ENCODE assay signal across 17 cellular contexts in genomic region chr17:67636841-67637240, GRCh38.
DNase-seq lines count a peak whose midpoint lies in the region; ATAC-seq and TF ChIP-seq lines count a peak whose summit lies in the region.
"Had no signal": no experiment of that assay in that cellular context is flagged by ENCODE, and none has a peak within 500 bp of the region (broad histone marks: within the 10 kb centered on the region; RNA-seq: fewer than 3 reads in every experiment).

No MANE protein-coding gene starts in this region.

- no peak for ATAC-seq in HG02885 (IDR thresholded peaks at IDR 0.05; ENCODE audit: poor library complexity, unreplicated experiment)
- ATAC-seq in GM18907 (IDR thresholded peaks at IDR 0.05; ENCODE audit: unreplicated experiment), result no peak
- no peak for ATAC-seq in stimulated activated naive B cell treated with anti-CD40 and anti-IgM and Interleukin-4, amounts not matched to agents 10 μg/mL and 1 μg/mL and 100 μg/mL, for 72 hours (replicated peaks)
- ATAC-seq: activated CD4-positive, CD25-positive, alpha-beta regulatory T cell treated with anti-CD3 and anti-CD28 coated beads, Interleukin-2, amount 50 U/mL, for 24 hours; naive thymus-derived CD8-positive, alpha-beta T cell had no signal

- H3K4me1 Mint-ChIP-seq in stimulated activated naive B cell treated with anti-CD40 and anti-IgM and Interleukin-4, amounts not matched to agents 10 μg/mL and 1 μg/mL and 100 μg/mL, for 72 hours, result no peaks in the 10 kb centered on the region
- H3K4me1 Mint-ChIP-seq: activated naive CD4-positive, alpha-beta T cell treated with anti-CD3 and anti-CD28 coated beads, Interleukin-2, amount 10 ng/mL, durations not matched to agents 7 days and 5 days had no signal

- peaks cover 13 to 18% of the 10 kb centered on the region in 2 donors for H3K36me3 Mint-ChIP-seq in stimulated activated naive B cell treated with anti-CD40 and anti-IgM and Interleukin-4, amounts not matched to agents 10 μg/mL and 1 μg/mL and 100 μg/mL, for 72 hours

- TF ChIP-seq CTCF in choroid plexus epithelial cell (conservative IDR thresholded peaks at IDR 0.05; ENCODE audit: low read depth, low read length), result no peak

- H3K9me3 Mint-ChIP-seq in stimulated activated naive B cell treated with anti-CD40 and anti-IgM and Interleukin-4, amounts not matched to agents 10 μg/mL and 1 μg/mL and 100 μg/mL, for 72 hours, result no peaks in the 10 kb centered on the region
- H3K9me3 Mint-ChIP-seq: activated naive CD4-positive, alpha-beta T cell treated with anti-CD3 and anti-CD28 coated beads, Interleukin-2, amount 10 ng/mL, durations not matched to agents 7 days and 5 days; central memory CD8-positive, alpha-beta T cell; naive thymus-derived CD8-positive, alpha-beta T cell had no signal

- no peak overlapping the region for H3K4me3 ChIP-seq in choroid plexus epithelial cell (ENCODE audit: low read depth, low read length)
- H3K4me3 ChIP-seq: right atrium auricular region had no signal

- DNase-seq in AG08395 (ENCODE audit: low spot score), result peak; percentile 26
- DNase-seq in M059J (ENCODE audit: low read depth), result peak; percentile 20
- DNase-seq in choroid plexus epithelial cell (ENCODE audit: low read depth), result peak; percentile 47
- peak; percentile 68 for DNase-seq in left kidney (ENCODE audit: low read depth, low spot score)
- no peak for DNase-seq in DMS153 (lab: John Stamatoyannopoulos, UW)
- DNase-seq in stimulated activated naive B cell treated with anti-CD40 and anti-IgM and Interleukin-4, amounts not matched to agents 10 μg/mL and 1 μg/mL and 100 μg/mL, for 72 hours, result no peak
- DNase-seq: activated naive CD4-positive, alpha-beta T cell treated with anti-CD3 and anti-CD28 coated beads, Interleukin-2, amount 10 ng/mL, durations not matched to agents 7 days and 5 days; GDM1; naive thymus-derived CD8-positive, alpha-beta T cell; NCI-H2029; NCI-H748 treated with DMSO at 0.1 percent for 48 hours; T-helper 1 cell had no signal

- no peaks in the 10 kb centered on the region for H3K27me3 Mint-ChIP-seq in stimulated activated naive B cell treated with anti-CD40 and anti-IgM and Interleukin-4, amounts not matched to agents 10 μg/mL and 1 μg/mL and 100 μg/mL, for 72 hours
- H3K27me3 Mint-ChIP-seq: activated naive CD4-positive, alpha-beta T cell treated with anti-CD3 and anti-CD28 coated beads, Interleukin-2, amount 10 ng/mL, durations not matched to agents 7 days and 5 days; central memory CD8-positive, alpha-beta T cell; naive thymus-derived CD8-positive, alpha-beta T cell had no signal

- H3K27ac Mint-ChIP-seq in stimulated activated naive B cell treated with anti-CD40 and anti-IgM and Interleukin-4, amounts not matched to agents 10 μg/mL and 1 μg/mL and 100 μg/mL, for 72 hours, result no peak overlapping the region
- H3K27ac Mint-ChIP-seq: activated naive CD4-positive, alpha-beta T cell treated with anti-CD3 and anti-CD28 coated beads, Interleukin-2, amount 10 ng/mL, durations not matched to agents 7 days and 5 days had no signal

- no peak overlapping the region for H3K4me3 Mint-ChIP-seq in stimulated activated naive B cell treated with anti-CD40 and anti-IgM and Interleukin-4, amounts not matched to agents 10 μg/mL and 1 μg/mL and 100 μg/mL, for 72 hours
- H3K4me3 Mint-ChIP-seq: activated naive CD4-positive, alpha-beta T cell treated with anti-CD3 and anti-CD28 coated beads, Interleukin-2, amount 10 ng/mL, durations not matched to agents 7 days and 5 days; central memory CD8-positive, alpha-beta T cell; naive thymus-derived CD8-positive, alpha-beta T cell had no signal

Comparison
In these comparisons a context has a peak if more than half of its experiments do, and no peak if none do; other contexts are left out.
1. DNase-seq: peak in AG08395 (single experiment), M059J (single experiment), choroid plexus epithelial cell (single experiment) and left kidney (single experiment); none in DMS153 (single experiment) and stimulated activated naive B cell treated with anti-CD40 and anti-IgM and Interleukin-4, amounts not matched to agents 10 μg/mL and 1 μg/mL and 100 μg/mL, for 72 hours (single experiment).